Comparison of ENCODE assay signal across 10 cellular contexts in the genomic region with DNA sequence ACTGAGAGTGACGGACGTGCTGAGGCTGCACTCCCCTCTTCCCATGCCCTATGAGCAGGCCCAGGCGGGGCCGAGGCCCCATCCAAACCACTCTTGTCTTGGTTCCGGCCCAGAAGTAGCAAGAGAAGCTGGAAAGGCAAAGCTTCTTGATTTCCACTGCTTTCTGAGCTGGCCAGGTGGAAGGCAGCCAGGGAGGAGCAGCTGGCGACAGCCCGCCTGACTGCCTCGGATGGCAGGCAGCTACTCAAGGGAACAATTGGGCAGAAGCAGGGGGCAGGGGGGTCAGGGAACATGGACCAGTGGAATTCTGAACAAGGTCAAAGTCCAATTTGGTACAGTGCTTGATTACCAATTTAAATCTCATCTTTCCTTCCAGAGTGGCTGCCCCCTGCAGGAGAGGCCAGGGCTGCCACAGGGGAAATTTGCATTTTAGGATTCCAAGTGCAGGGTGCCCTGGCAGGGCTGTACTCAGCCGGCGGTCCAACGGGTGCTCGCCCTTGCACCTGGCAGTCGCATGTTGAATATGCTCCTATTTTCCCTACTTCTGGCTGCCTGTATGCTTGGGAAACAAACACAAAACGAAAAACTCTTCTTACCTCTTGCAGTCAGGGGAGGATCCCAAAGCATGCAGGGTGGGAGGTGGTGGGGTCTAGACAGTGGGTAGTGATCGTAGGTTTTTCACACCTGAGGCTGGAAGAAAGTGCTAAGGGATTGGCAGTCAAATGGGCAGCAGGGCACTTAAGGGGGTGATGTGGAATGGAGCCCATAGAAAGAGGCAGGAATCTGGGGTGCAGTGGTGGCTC.
A peak's percentile ranks its signal among the peaks of the same experiment; 100 is the strongest.
DNase-seq lines count a peak whose midpoint lies in the region; ATAC-seq and TF ChIP-seq lines count a peak whose summit lies in the region.
"Had no signal": no experiment of that assay in that cellular context is flagged by ENCODE, and none has a peak within 500 bp of the region (broad histone marks: within the 10 kb centered on the region; RNA-seq: fewer than 3 reads in every experiment).

No MANE protein-coding gene starts in this region.

- DNase-seq in GM12865 (ENCODE audit: low read depth) (no peak), SW480 (ENCODE audit: low spot score) (peak; percentile 7), right cardiac atrium (peak; percentile 60 to 85 (median 85)), putamen (ENCODE audit: low spot score) (peak; percentile 22), Kasumi-1 (lab: John Stamatoyannopoulos, UW) (no peak), A172 (ENCODE audit: low spot score) (no peak)
- no peak for DNase-seq in effector CD8-positive, alpha-beta T cell (lab: John Stamatoyannopoulos, UW)
- DNase-seq: activated T-cell treated with anti-CD3 and anti-CD28 coated beads, Interleukin-2, amount 50 U/mL, for 1 hour had no signal

- no peak overlapping the region for H3K27ac ChIP-seq in right cardiac atrium (ENCODE audit: low read length)
- H3K27ac ChIP-seq: thoracic aorta had no signal

- peak; percentile 72 to 77 for ATAC-seq in right cardiac atrium
- no peak for ATAC-seq in HG03439 (IDR thresholded peaks at IDR 0.05; ENCODE audit: unreplicated experiment)

- H3K4me3 ChIP-seq in GM12865 (ENCODE audit: low read depth, low read length) (no peak overlapping the region), right cardiac atrium (ENCODE audit: low read length) (no peak overlapping the region)
- H3K4me3 ChIP-seq: thoracic aorta had no signal

- no peaks in the 10 kb centered on the region for H3K9me3 ChIP-seq in right cardiac atrium (ENCODE audit: control insufficient read depth, low read length)
- H3K9me3 ChIP-seq: thoracic aorta had no signal

- H3K27me3 ChIP-seq in right cardiac atrium (ENCODE audit: control insufficient read depth, insufficient read depth) = no peaks in the 10 kb centered on the region

- peak; percentile 13 for TF ChIP-seq CTCF in GM12865 (IDR thresholded peaks at IDR 0.05; ENCODE audit: insufficient read depth, low read depth, low read length, missing control alignments)

- intact Hi-C loops in right cardiac atrium (cut with DNase I) = no loop called here

- WGBS in right cardiac atrium = 68% methylated on average over 15 of the region's 15 CpGs

- no peaks in the 10 kb centered on the region for H3K4me1 ChIP-seq in right cardiac atrium (ENCODE audit: control insufficient read depth, insufficient read depth, low read length)

Comparison
In these comparisons a context has a peak if more than half of its experiments do, and no peak if none do; other contexts are left out.
1. DNase-seq: peak in SW480 (single experiment), right cardiac atrium (3 of 3) and putamen (single experiment); none in GM12865 (single experiment), Kasumi-1 (0 of 2), effector CD8-positive, alpha-beta T cell (single experiment) and A172 (single experiment).